Comparison of ENCODE assay signal across 13 cellular contexts in genomic region chr14:65159281-65160062, GRCh38. TPM values are rescaled to one million over a fixed set of nuclear protein-coding genes. Genes with fewer than 3 reads are reported as not detected.
DNase-seq lines count a peak whose midpoint lies in the region; ATAC-seq lines count a peak whose summit lies in the region.
"Had no signal": no experiment of that assay in that cellular context is flagged by ENCODE, and none has a peak within 500 bp of the region (broad histone marks: within the 10 kb centered on the region; RNA-seq: fewer than 3 reads in every experiment).

No MANE protein-coding gene starts in this region.

- H3K4me1 ChIP-seq in CD4-positive, CD25-positive, alpha-beta regulatory T cell (ENCODE audit: control insufficient read depth, insufficient read depth, low read length, poor library complexity, severe bottlenecking) = no peaks in the 10 kb centered on the region

- H3K27me3 ChIP-seq in CD4-positive, CD25-positive, alpha-beta regulatory T cell (ENCODE audit: control insufficient read depth, insufficient read depth, low read length) = no peaks in the 10 kb centered on the region
- H3K27me3 ChIP-seq: transverse colon had no signal

- H3K4me3 ChIP-seq in CD4-positive, CD25-positive, alpha-beta regulatory T cell (ENCODE audit: low read depth, low read length) = no peak overlapping the region
- H3K4me3 ChIP-seq: transverse colon had no signal

- H3K9me3 ChIP-seq in CD4-positive, CD25-positive, alpha-beta regulatory T cell (ENCODE audit: control insufficient read depth in 2 of 2, low read length in 2 of 2) = no peaks in the 10 kb centered on the region
- H3K9me3 ChIP-seq: transverse colon had no signal

- H3K27ac ChIP-seq in CD4-positive, CD25-positive, alpha-beta regulatory T cell (ENCODE audit: insufficient read depth, low read length, poor library complexity, severe bottlenecking) = no peak overlapping the region
- H3K27ac ChIP-seq: transverse colon had no signal

- no peak overlapping the region for H3K4me3 Mint-ChIP-seq in CD4-positive, CD25-positive, alpha-beta regulatory T cell
- peak overlapping the region in 3 of 4 donors; percentile 24 to 73 (median 43) for H3K4me3 Mint-ChIP-seq in IgD-negative memory B cell
- H3K4me3 Mint-ChIP-seq: central memory CD8-positive, alpha-beta T cell had no signal

- ATAC-seq in CD4-positive, CD25-positive, alpha-beta regulatory T cell (ENCODE audit: low read depth in 2 of 2) = no peak
- peak; percentile 71 for ATAC-seq in HG02798 (IDR thresholded peaks at IDR 0.05; ENCODE audit: poor library complexity, unreplicated experiment)

- no peaks in the 10 kb centered on the region for H3K36me3 Mint-ChIP-seq in CD4-positive, CD25-positive, alpha-beta regulatory T cell
- peaks cover 2% of the 10 kb centered on the region for H3K36me3 Mint-ChIP-seq in IgD-negative memory B cell

- no peaks in the 10 kb centered on the region for H3K9me3 Mint-ChIP-seq in CD4-positive, CD25-positive, alpha-beta regulatory T cell
- H3K9me3 Mint-ChIP-seq in IgD-negative memory B cell = no peaks in the 10 kb centered on the region
- H3K9me3 Mint-ChIP-seq: central memory CD8-positive, alpha-beta T cell had no signal

- no peaks in the 10 kb centered on the region for H3K27me3 Mint-ChIP-seq in CD4-positive, CD25-positive, alpha-beta regulatory T cell
- peaks cover 4% of the 10 kb centered on the region for H3K27me3 Mint-ChIP-seq in IgD-negative memory B cell
- H3K27me3 Mint-ChIP-seq: central memory CD8-positive, alpha-beta T cell had no signal

- peaks cover 0 to 8% (median 2%) of the 10 kb centered on the region in 4 donors for H3K4me1 Mint-ChIP-seq in CD4-positive, CD25-positive, alpha-beta regulatory T cell
- peaks cover 36 to 43% (median 39%) of the 10 kb centered on the region in 3 donors for H3K4me1 Mint-ChIP-seq in IgD-negative memory B cell
- H3K4me1 Mint-ChIP-seq: central memory CD8-positive, alpha-beta T cell had no signal

- no peaks in the 10 kb centered on the region for H3K36me3 ChIP-seq in CD4-positive, CD25-positive, alpha-beta regulatory T cell (ENCODE audit: control insufficient read depth, insufficient read depth, low read length)
- H3K36me3 ChIP-seq: transverse colon had no signal

- H3K27ac Mint-ChIP-seq in CD4-positive, CD25-positive, alpha-beta regulatory T cell = peak overlapping the region in 2 of 3 donors; percentile 77 to 78
- H3K27ac Mint-ChIP-seq in IgD-negative memory B cell = peak overlapping the region; percentile 65 to 90 (median 74)

- no peak for DNase-seq in CD4-positive, CD25-positive, alpha-beta regulatory T cell
- DNase-seq in GM19238 (ENCODE audit: insufficient read length, low spot score) = peak; percentile 55
- no peak for DNase-seq in NCI-H2107 (lab: John Stamatoyannopoulos, UW)
- no peak for DNase-seq in activated effector memory CD4-positive, alpha-beta T cell treated with anti-CD3 and anti-CD28 coated beads, Interleukin-2, amount 50 U/mL, for 16 hours
- DNase-seq in NOMO-1 (lab: John Stamatoyannopoulos, UW; ENCODE audit: unreplicated experiment in 2 of 2) = no peak
- DNase-seq in NCI-H2107 treated with DMSO at 0.1 percent for 48 hours (lab: John Stamatoyannopoulos, UW; ENCODE audit: unreplicated experiment) = no peak
- DNase-seq: NCI-H1092; SHP77 treated with DMSO at 0.1 percent for 48 hours; stimulated activated CD4-positive, alpha-beta T cell treated with anti-CD3 and anti-CD28 coated beads, Interleukin-2, amount 100 ng/mL, for 24 hours; transverse colon had no signal

RNA-seq across cellular contexts. Expression of gene MAX, which starts 57.2 kb away (rescaled TPM):
- 219 TPM for total RNA-seq in CD4-positive, CD25-positive, alpha-beta regulatory T cell
- 100 to 1,000 TPM; 170 to 212 (median 179) TPM for polyA plus RNA-seq in CD4-positive, CD25-positive, alpha-beta regulatory T cell
- 131 TPM for polyA plus RNA-seq in IgD-negative memory B cell

Comparison
In these comparisons a context has a peak if more than half of its experiments do, and no peak if none do; other contexts are left out.
1. H3K4me3 Mint-ChIP-seq: peak in IgD-negative memory B cell (3 of 4); none in CD4-positive, CD25-positive, alpha-beta regulatory T cell (0 of 4).